In genomic region chr14:22386924-22387775, GRCh38 we compare ENCODE assay signal across 8 cellular contexts.
DNase-seq lines count a peak whose midpoint lies in the region; ATAC-seq, FAIRE-seq and TF ChIP-seq lines count a peak whose summit lies in the region.

No MANE protein-coding gene starts in this region.

- H3K4me3 ChIP-seq in heart right ventricle = no peak overlapping the region

- H3K4me3 Mint-ChIP-seq in activated B cell treated with CpG ODN at 0.5 μM for 24 hours = peak overlapping the region; percentile 24

- TF ChIP-seq CTCF in activated B cell treated with CpG ODN at 0.5 μM for 24 hours (IDR thresholded peaks at IDR 0.05) (peak; percentile 18), heart right ventricle (IDR thresholded peaks at IDR 0.05) (peak; percentile 66 to 87 (median 81))

- peaks cover 0 to 27% (median 19%) of the 10 kb centered on the region in 7 donors for H3K27me3 ChIP-seq in heart right ventricle

- WGBS in heart right ventricle, 2 donors = 49 to 50% methylated on average over 22 of the region's 22 CpGs

- ATAC-seq in activated B cell treated with CpG ODN at 0.5 μM for 24 hours (ENCODE audit: low read depth) (peak; percentile 15), heart right ventricle (peak in 7 of 8 donors; percentile 51 to 76 (median 62)), HG03378 (IDR thresholded peaks at IDR 0.05; ENCODE audit: unreplicated experiment) (no peak), HG03095 (IDR thresholded peaks at IDR 0.05; ENCODE audit: unreplicated experiment) (no peak)

- CTCF ChIA-PET in activated B cell treated with CpG ODN at 0.5 μM for 24 hours (lab: Charles Lee) = interaction anchor here (1.0 to 6.0 kb wide), 12 partner anchors 68 to 466 kb away, joined by 3 to 202 read pairs (median 12); no protein-coding TSS in a partner anchor

- peak overlapping the region; percentile 98 for H3K27ac Mint-ChIP-seq in activated B cell treated with CpG ODN at 0.5 μM for 24 hours

- no peaks in the 10 kb centered on the region for H3K27me3 Mint-ChIP-seq in activated B cell treated with CpG ODN at 0.5 μM for 24 hours

- no peak overlapping the region for H3K27ac ChIP-seq in heart right ventricle

- H3K36me3 ChIP-seq in heart right ventricle = no peaks in the 10 kb centered on the region

- H3K4me1 ChIP-seq in heart right ventricle = peaks cover 0 to 12% (median 0%) of the 10 kb centered on the region in 9 donors

- TF ChIP-seq POLR2A in GM12891 (IDR thresholded peaks at IDR 0.05; ENCODE audit: low read depth, low read length) = no peak

- no peaks in the 10 kb centered on the region for H3K36me3 Mint-ChIP-seq in activated B cell treated with CpG ODN at 0.5 μM for 24 hours (ENCODE audit: low read depth)

- DNase-seq in AG08396 (ENCODE audit: low spot score) (peak; percentile 71), GM12891 (ENCODE audit: insufficient read length, low spot score) (peak; percentile 30), NCI-H2196 (lab: John Stamatoyannopoulos, UW; ENCODE audit: unreplicated experiment) (peak; percentile 74), activated B cell treated with CpG ODN at 0.5 μM for 24 hours (peak; percentile 46), heart right ventricle (peak in 1 of 2 donors; percentile 80), posterior cingulate gyrus (peak in 8 of 10 donors; percentile 46 to 90 (median 72))

- H3K4me1 Mint-ChIP-seq in activated B cell treated with CpG ODN at 0.5 μM for 24 hours = peaks cover 78% of the 10 kb centered on the region

- FAIRE-seq in GM12891 (lab: Jason Lieb, UNC) = peak; percentile 85

- POLR2A ChIA-PET in activated B cell treated with CpG ODN at 0.5 μM for 24 hours (lab: Charles Lee) = interaction anchor here (1.1 to 5.0 kb wide), 4 partner anchors 85 to 169 kb away, joined by 3 to 26 read pairs (median 4); no protein-coding TSS in a partner anchor

- no peaks in the 10 kb centered on the region for H3K9me3 ChIP-seq in heart right ventricle

- intact Hi-C loops in activated B cell treated with CpG ODN at 0.5 μM for 24 hours (cut with micrococcal nuclease) = loop anchor here (1.0 to 10.0 kb wide), 12 partner anchors 68 to 918 kb away; partner anchors contain the start of genes BCL2L2, OXA1L, PPP1R3E and REM2
- intact Hi-C loops in heart right ventricle (cut with DNase I) = loop anchor here in 9 of 10 donors (1.0 to 10.0 kb wide), 10 partner anchors 85 to 468 kb away; partner anchors contain the start of gene SLC7A7 (in 1 of the 9)
- intact Hi-C loops in posterior cingulate gyrus (cut with DNase I) = loop anchor here (10.0 kb wide), 1 partner anchor 168 kb away; no protein-coding TSS in a partner anchor

- no peaks in the 10 kb centered on the region for H3K9me3 Mint-ChIP-seq in activated B cell treated with CpG ODN at 0.5 μM for 24 hours

TF ChIP-seq in GM12891, 5 proteins besides CTCF, POLR2A, EP300 and RAD21:
- TF ChIP-seq TAF1 (IDR thresholded peaks at IDR 0.05; ENCODE audit: low read depth, low read length) = no peak
- no peak for TF ChIP-seq PAX5 (IDR thresholded peaks at IDR 0.05; ENCODE audit: insufficient read depth, low read length, severe bottlenecking)
- no peak for TF ChIP-seq SPI1 (IDR thresholded peaks at IDR 0.05; ENCODE audit: low read depth, low read length)
- TF ChIP-seq POLR2AphosphoS5 (IDR thresholded peaks at IDR 0.05; ENCODE audit: low read depth, low read length) = no peak
- TF ChIP-seq POU2F2 (IDR thresholded peaks at IDR 0.05; ENCODE audit: low read depth, low read length) = no peak

Comparison
In these comparisons a context has a peak if more than half of its experiments do, and no peak if none do; other contexts are left out.
1. ATAC-seq: peak in activated B cell treated with CpG ODN at 0.5 μM for 24 hours (single experiment) and heart right ventricle (7 of 8); none in HG03378 (single experiment) and HG03095 (single experiment).